In genomic region chr1:88983791-88984552, GRCh38 we compare ENCODE assay signal across 8 cellular contexts. TPM values are rescaled to one million over a fixed set of nuclear protein-coding genes. Genes with fewer than 3 reads are reported as not detected.
DNase-seq lines count a peak whose midpoint lies in the region; ATAC-seq and TF ChIP-seq lines count a peak whose summit lies in the region.

No MANE protein-coding gene starts in this region.

- no peak overlapping the region for H3K9ac ChIP-seq in BLaER1 treated with 17β-estradiol and CSF1 and Interleukin-3, amounts not matched to agents 10 nM and 100 nM

- H3K27me3 ChIP-seq in BLaER1 treated with 17β-estradiol and CSF1 and Interleukin-3, amounts not matched to agents 10 nM and 100 nM: no peaks in the 10 kb centered on the region

- DNase-seq in NCI-H2107 (lab: John Stamatoyannopoulos, UW) (peak; percentile 72), WTC11 (ENCODE audit: low spot score) (no peak), nephron progenitor cell (no peak)
- no peak for DNase-seq in stimulated activated CD4-positive, alpha-beta T cell treated with anti-CD3 and anti-CD28 coated beads, Interleukin-4, amount 100 ng/mL, for 4 hours

- H3K9me3 Mint-ChIP-seq in WTC11: 0 out of 2 replicates have a peak, but pooled peaks cover 3% of the 10 kb centered on the region
- peaks cover 55% of the 10 kb centered on the region for H3K9me3 Mint-ChIP-seq in nephron progenitor cell

- H3K27ac ChIP-seq in BLaER1 treated with 17β-estradiol and CSF1 and Interleukin-3, amounts not matched to agents 10 nM and 100 nM: peak overlapping the region in 4 of 11 experiments; percentile 8 to 41 (median 12); a peak in 6 of 22 replicates

- TF ChIP-seq CTCF in WTC11 (IDR thresholded peaks at IDR 0.05) (peak; percentile 55), nephron progenitor cell (IDR thresholded peaks at IDR 0.05) (peak; percentile 41)

- H3K4me3 ChIP-seq in BLaER1 treated with 17β-estradiol and CSF1 and Interleukin-3, amounts not matched to agents 10 nM and 100 nM: no peak overlapping the region; a peak in 1 of 20 replicates

- H3K4me1 Mint-ChIP-seq in WTC11 (peaks cover 19% of the 10 kb centered on the region), nephron progenitor cell (peaks cover 7% of the 10 kb centered on the region)

- H3K9me3 ChIP-seq in BLaER1 treated with 17β-estradiol and CSF1 and Interleukin-3, amounts not matched to agents 10 nM and 100 nM (replicated peaks in 1 of 11): 0 out of 22 replicates have a peak, but pooled peaks cover 0 to 4% (median 0%) of the 10 kb centered on the region in 11 experiments

- H3K4me1 ChIP-seq in BLaER1 treated with 17β-estradiol and CSF1 and Interleukin-3, amounts not matched to agents 10 nM and 100 nM: peaks cover 0 to 58% (median 6%) of the 10 kb centered on the region in 10 experiments; a peak in 10 of 20 replicates

- no peaks in the 10 kb centered on the region for H3K27me3 Mint-ChIP-seq in WTC11 (ENCODE audit: low read depth)
- no peaks in the 10 kb centered on the region for H3K27me3 Mint-ChIP-seq in nephron progenitor cell (ENCODE audit: low read depth, poor library complexity)

- CTCF ChIA-PET in WTC11 (lab: Charles Lee): interaction anchor here (0.6 to 3.1 kb wide), 6 partner anchors 9 to 779 kb away, joined by 3 to 25 read pairs (median 4); no protein-coding TSS in a partner anchor

- H3K4me2 ChIP-seq in BLaER1 treated with 17β-estradiol and CSF1 and Interleukin-3, amounts not matched to agents 10 nM and 100 nM: peak overlapping the region; percentile 15 to 71 (median 34); a peak in 12 of 22 replicates

- H3K36me3 Mint-ChIP-seq in WTC11: peaks cover 39% of the 10 kb centered on the region
- peaks cover 99% of the 10 kb centered on the region for H3K36me3 Mint-ChIP-seq in nephron progenitor cell (ENCODE audit: low read depth)

- peaks cover 12 to 84% (median 43%) of the 10 kb centered on the region in 11 experiments; a peak in 19 of 22 replicates for H4K20me1 ChIP-seq in BLaER1 treated with 17β-estradiol and CSF1 and Interleukin-3, amounts not matched to agents 10 nM and 100 nM

- H3K36me3 ChIP-seq in BLaER1 treated with 17β-estradiol and CSF1 and Interleukin-3, amounts not matched to agents 10 nM and 100 nM: peaks cover 43 to 97% (median 72%) of the 10 kb centered on the region in 11 experiments

- H3K4me3 Mint-ChIP-seq in WTC11: no peak overlapping the region
- H3K4me3 Mint-ChIP-seq in nephron progenitor cell: no peak overlapping the region

- peak; percentile 63 for ATAC-seq in GM18517 (IDR thresholded peaks at IDR 0.05; ENCODE audit: unreplicated experiment)
- ATAC-seq in WTC11: peak; percentile 77
- ATAC-seq in esophagus mucosa: peak; percentile 56
- ATAC-seq in GM21447 (IDR thresholded peaks at IDR 0.05; ENCODE audit: unreplicated experiment): no peak

- peak overlapping the region; percentile 75 for H3K27ac Mint-ChIP-seq in WTC11
- no peak overlapping the region for H3K27ac Mint-ChIP-seq in nephron progenitor cell

- POLR2A ChIA-PET in WTC11 (lab: Charles Lee): no interaction called here

TF ChIP-seq in WTC11, 78 proteins besides CTCF, POLR2A, EP300 and RAD21:
- TF ChIP-seq RORB (CRISPR knock-in tag; IDR thresholded peaks at IDR 0.05) (no peak), SMAD3 (CRISPR knock-in tag; IDR thresholded peaks at IDR 0.05; ENCODE audit: borderline replicate concordance) (no peak), ZNF121 (CRISPR knock-in tag; IDR thresholded peaks at IDR 0.05) (peak; percentile 88), IRF2 (CRISPR knock-in tag; IDR thresholded peaks at IDR 0.05; ENCODE audit: borderline replicate concordance, low read depth) (no peak), NFYB (CRISPR knock-in tag; conservative IDR thresholded peaks at IDR 0.05; ENCODE audit: low read depth) (no peak)

RNA-seq across cellular contexts. Expression of gene KYAT3, which starts 8.5 kb away (rescaled TPM):
- 34.6 to 37.0 TPM (median 36.2 TPM) in 3 replicates for total RNA-seq in WTC11 (2021)
- total RNA-seq in esophagus mucosa: 26.3 TPM

RNA-seq across cellular contexts. Expression of gene RBMXL1, which starts 8.5 kb away (rescaled TPM):
- total RNA-seq in WTC11 (2021): 22.0 to 25.9 TPM (median 24.0 TPM) in 3 replicates
- 13.9 TPM for total RNA-seq in esophagus mucosa

RNA-seq across cellular contexts. Expression of gene GBP3, which starts 38.7 kb away (rescaled TPM):
- total RNA-seq in WTC11 (2021) (0.18 TPM in 2 of 3 replicates, not detected in the other), esophagus mucosa (9.4 TPM)
